ENCODE assay signal across 27 cellular contexts in genomic region chr14:95981939-95982338, GRCh38.
"Had no signal": no experiment of that assay in that cellular context is flagged by ENCODE, and none has a peak within 500 bp of the region (broad histone marks: within the 10 kb centered on the region; RNA-seq: fewer than 3 reads in every experiment).

No MANE protein-coding gene starts in this region.

- H3K27ac ChIP-seq: breast epithelium, esophagus squamous epithelium, pancreas, psoas muscle, thyroid gland, upper lobe of right lung had no signal

- H3K9me3 ChIP-seq: breast epithelium, esophagus squamous epithelium, pancreas, psoas muscle, thyroid gland, upper lobe of right lung had no signal

- H3K36me3 ChIP-seq: breast epithelium, esophagus squamous epithelium, pancreas, thyroid gland, upper lobe of right lung had no signal

- H3K4me3 ChIP-seq: breast epithelium, esophagus squamous epithelium, pancreas, psoas muscle, smooth muscle cell, thyroid gland, upper lobe of right lung had no signal

- DNase-seq: activated CD4-positive, alpha-beta T cell treated with anti-CD3 and anti-CD28 coated beads for 4 hours; activated CD4-positive, alpha-beta T cell treated with anti-CD3 and anti-CD28 coated beads, Interleukin-2, amount 50 U/mL, for 4 hours; activated naive CD4-positive, alpha-beta T cell; activated T-cell treated with anti-CD3 and anti-CD28 coated beads for 4 hours; activated T-cell treated with anti-CD3 and anti-CD28 coated beads, Interleukin-2, amount 50 U/mL, for 72 hours; central memory CD4-positive, alpha-beta T cell; esophagus squamous epithelium; foreskin melanocyte; mammary epithelial cell; midbrain; naive thymus-derived CD4-positive, alpha-beta T cell; nucleus accumbens; pancreas; psoas muscle; stimulated activated CD4-positive, alpha-beta T cell treated with anti-CD3 and anti-CD28 coated beads, Interleukin-1b, Interleukin-23, amount 100 ng/mL, for 48 hours; stimulated activated CD4-positive, alpha-beta T cell treated with anti-CD3 and anti-CD28 coated beads, Interleukin-4, amount 100 ng/mL, for 4 hours; stimulated activated CD8-positive, alpha-beta memory T cell treated with anti-CD3 and anti-CD28 coated beads, Interleukin-4, amount 100 ng/mL, for 48 hours; stimulated activated naive CD8-positive, alpha-beta T cell treated with anti-CD3 and anti-CD28 coated beads, Interleukin-15, amount 100 ng/mL, for 72 hours; substantia nigra; thyroid gland; upper lobe of right lung had no signal

- H3K36me3 Mint-ChIP-seq: activated naive CD4-positive, alpha-beta T cell treated with anti-CD3 and anti-CD28 coated beads, Interleukin-2, amount 50 U/mL, for 72 hours; naive thymus-derived CD4-positive, alpha-beta T cell; stimulated activated memory B cell treated with anti-CD40 and anti-IgM and Interleukin-4, amounts not matched to agents 10 μg/mL and 1 μg/mL and 100 μg/mL, for 72 hours had no signal

- ATAC-seq: activated naive CD4-positive, alpha-beta T cell treated with anti-CD3 and anti-CD28 coated beads, Interleukin-2, amount 50 U/mL, for 72 hours; activated T-cell treated with anti-CD3 and anti-CD28 coated beads, Interleukin-2, amount 50 U/mL, for 72 hours; naive thymus-derived CD4-positive, alpha-beta T cell; pancreas; psoas muscle; stimulated activated memory B cell treated with anti-CD40 and anti-IgM and Interleukin-4, amounts not matched to agents 10 μg/mL and 1 μg/mL and 100 μg/mL, for 72 hours; stimulated activated naive CD8-positive, alpha-beta T cell treated with anti-CD3 and anti-CD28 coated beads, Interleukin-15, amount 100 ng/mL, for 72 hours; upper lobe of right lung had no signal

- H3K4me2 ChIP-seq: smooth muscle cell had no signal

- FAIRE-seq: islet of Langerhans, pancreas had no signal

- H3K4me1 Mint-ChIP-seq: stimulated activated memory B cell treated with anti-CD40 and anti-IgM and Interleukin-4, amounts not matched to agents 10 μg/mL and 1 μg/mL and 100 μg/mL, for 72 hours; stimulated activated naive CD8-positive, alpha-beta T cell treated with anti-CD3 and anti-CD28 coated beads, Interleukin-15, amount 100 ng/mL, for 72 hours had no signal

- H3K4me3 Mint-ChIP-seq: activated T-cell treated with anti-CD3 and anti-CD28 coated beads, Interleukin-2, amount 50 U/mL, for 72 hours; naive thymus-derived CD4-positive, alpha-beta T cell; neural crest cell; stimulated activated memory B cell treated with anti-CD40 and anti-IgM and Interleukin-4, amounts not matched to agents 10 μg/mL and 1 μg/mL and 100 μg/mL, for 72 hours; stimulated activated naive CD8-positive, alpha-beta T cell treated with anti-CD3 and anti-CD28 coated beads, Interleukin-15, amount 100 ng/mL, for 72 hours had no signal

- H3K4me1 ChIP-seq: breast epithelium, esophagus squamous epithelium, pancreas, psoas muscle, thyroid gland, upper lobe of right lung had no signal

- H3K27me3 ChIP-seq: thyroid gland had no signal

- H3K27ac Mint-ChIP-seq: activated naive CD4-positive, alpha-beta T cell treated with anti-CD3 and anti-CD28 coated beads, Interleukin-2, amount 50 U/mL, for 72 hours; activated T-cell treated with anti-CD3 and anti-CD28 coated beads, Interleukin-2, amount 50 U/mL, for 72 hours; naive thymus-derived CD4-positive, alpha-beta T cell; stimulated activated memory B cell treated with anti-CD40 and anti-IgM and Interleukin-4, amounts not matched to agents 10 μg/mL and 1 μg/mL and 100 μg/mL, for 72 hours; stimulated activated naive CD8-positive, alpha-beta T cell treated with anti-CD3 and anti-CD28 coated beads, Interleukin-15, amount 100 ng/mL, for 72 hours had no signal

- H3K9me3 Mint-ChIP-seq: activated naive CD4-positive, alpha-beta T cell treated with anti-CD3 and anti-CD28 coated beads, Interleukin-2, amount 50 U/mL, for 72 hours; activated T-cell treated with anti-CD3 and anti-CD28 coated beads, Interleukin-2, amount 50 U/mL, for 72 hours; neural crest cell; stimulated activated memory B cell treated with anti-CD40 and anti-IgM and Interleukin-4, amounts not matched to agents 10 μg/mL and 1 μg/mL and 100 μg/mL, for 72 hours; stimulated activated naive CD8-positive, alpha-beta T cell treated with anti-CD3 and anti-CD28 coated beads, Interleukin-15, amount 100 ng/mL, for 72 hours had no signal
